2 cellular contexts compared by ENCODE assay signal in genomic region chr2:63553049-63553448, GRCh38.
TF ChIP-seq lines count a peak whose summit lies in the region.

No MANE protein-coding gene starts in this region.

TF ChIP-seq in SK-N-SH treated with all-trans-retinoic acid at 6 μM for 48 hours, 23 proteins besides CTCF, POLR2A, EP300 and RAD21 (continued from another document):
- TF ChIP-seq TSHZ2 (CRISPR knock-in tag; IDR thresholded peaks at IDR 0.05) (no peak), ZFP3 (CRISPR knock-in tag; IDR thresholded peaks at IDR 0.05) (no peak), POU6F1 (CRISPR knock-in tag; IDR thresholded peaks at IDR 0.05; ENCODE audit: borderline replicate concordance, low read depth) (0 out of 2 replicates have a peak, but pooled peaks have one; percentile 29), RARB (CRISPR knock-in tag; IDR thresholded peaks at IDR 0.05) (peak; percentile 61; the same call in 1 of the 2 replicates), ZNF8 (CRISPR knock-in tag; IDR thresholded peaks at IDR 0.05) (no peak), PATZ1 (CRISPR knock-in tag; IDR thresholded peaks at IDR 0.05; ENCODE audit: borderline replicate concordance) (0 out of 2 replicates have a peak, but pooled peaks have one; percentile 61), ISL1 (CRISPR knock-in tag; IDR thresholded peaks at IDR 0.05) (peak; percentile 79)
TF ChIP-seq in SK-N-SH treated with all-trans-retinoic acid at 6 μM for 48 hours: peak in this region for 4.

TF ChIP-seq in H1, 55 proteins besides CTCF, POLR2A, EP300 and RAD21 (continued from another document):
- TF ChIP-seq SIRT6 (IDR thresholded peaks at IDR 0.05; ENCODE audit: low read length) (no peak), CHD2 (IDR thresholded peaks at IDR 0.05; ENCODE audit: low read length) (no peak), JUN (IDR thresholded peaks at IDR 0.05; ENCODE audit: low read depth, low read length) (no peak)
